Comparison of ENCODE assay signal across 24 cellular contexts in the genomic region with DNA sequence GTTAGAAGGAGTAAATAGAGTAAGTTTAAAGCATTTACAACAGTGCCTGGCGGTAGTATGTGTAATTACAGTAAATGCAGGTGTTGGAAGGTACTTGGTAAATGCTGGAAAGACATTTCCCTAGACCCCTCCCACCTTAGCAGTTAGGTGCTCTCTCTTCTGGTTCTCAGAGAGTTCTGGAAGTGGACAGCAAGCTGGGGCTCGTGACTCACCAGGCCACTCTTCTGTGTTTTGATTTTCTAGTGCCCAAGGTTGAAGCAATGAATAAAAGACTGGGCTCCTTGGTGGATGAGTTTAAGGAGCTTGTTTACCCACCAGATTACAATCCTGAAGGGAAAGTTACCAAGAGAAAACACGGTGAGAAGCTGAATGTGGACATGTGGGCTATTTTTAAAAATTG. TPM values are rescaled to one million over a fixed set of nuclear protein-coding genes. Genes with fewer than 3 reads are reported as not detected.
"Had no signal": no experiment of that assay in that cellular context is flagged by ENCODE, and none has a peak within 500 bp of the region (broad histone marks: within the 10 kb centered on the region; RNA-seq: fewer than 3 reads in every experiment).

No MANE protein-coding gene starts in this region.

- H3K27me3 ChIP-seq: ascending aorta, gastroesophageal sphincter, hepatocyte, spleen, suprapubic skin had no signal

- ATAC-seq: activated CD4-positive, CD25-positive, alpha-beta regulatory T cell treated with anti-CD3 and anti-CD28 coated beads, Interleukin-2, amount 50 U/mL, for 24 hours; activated CD8-positive, alpha-beta memory T cell treated with anti-CD3 and anti-CD28 coated beads, Interleukin-2, amount 10 ng/mL, durations not matched to agents 7 days and 5 days; gastroesophageal sphincter; lower lobe of right lung; naive thymus-derived CD8-positive, alpha-beta T cell; sciatic nerve had no signal

- H3K27ac Mint-ChIP-seq: activated CD8-positive, alpha-beta memory T cell treated with anti-CD3 and anti-CD28 coated beads, Interleukin-2, amount 10 ng/mL, durations not matched to agents 7 days and 5 days had no signal

- H2AFZ ChIP-seq: hepatocyte had no signal

- H3K4me1 Mint-ChIP-seq: activated CD8-positive, alpha-beta memory T cell treated with anti-CD3 and anti-CD28 coated beads, Interleukin-2, amount 10 ng/mL, durations not matched to agents 7 days and 5 days had no signal

- H3K9me3 ChIP-seq: ascending aorta, gastroesophageal sphincter, lower lobe of right lung, spleen, suprapubic skin had no signal

- DNase-seq: activated CD4-positive, alpha-beta T cell treated with anti-CD3 and anti-CD28 coated beads, Interleukin-2, amount 50 U/mL, for 48 hours; activated CD8-positive, alpha-beta memory T cell treated with anti-CD3 and anti-CD28 coated beads, Interleukin-2, amount 10 ng/mL, durations not matched to agents 7 days and 5 days; activated naive CD4-positive, alpha-beta T cell treated with anti-CD3 and anti-CD28 coated beads, Interleukin-2, amount 50 U/mL, for 16 hours; caudate nucleus; cortex of kidney; effector CD8-positive, alpha-beta T cell; kidney glomerular epithelial cell; lower lobe of right lung; midbrain; naive thymus-derived CD8-positive, alpha-beta T cell; occipital lobe; spleen; stimulated activated CD4-positive, alpha-beta T cell treated with anti-CD3 and anti-CD28 coated beads, Interleukin-1b, Interleukin-23, amount 100 ng/mL, for 48 hours; stimulated activated naive CD4-positive, alpha-beta T cell treated with Interleukin-2 at 50 U/mL for 16 hours had no signal

- H3K4me3 ChIP-seq: ascending aorta, gastroesophageal sphincter, hepatocyte, lower lobe of right lung, spleen, suprapubic skin had no signal

- H3K9me3 Mint-ChIP-seq: activated T-helper 1 cell treated with anti-CD3 and anti-CD28 coated beads, Interleukin-12 subunit alpha, Interleukin-12 subunit beta, Interleukin-2, Interleukin-4 antibody, amounts not matched to agents 30 ng/mL and 10 ng/mL and 1 ng/mL, durations not matched to agents 14 hours and 24 hours and 36 hours; naive thymus-derived CD8-positive, alpha-beta T cell; type B pancreatic cell had no signal

- H3K27ac ChIP-seq: epithelial cell of prostate, hepatocyte, lower lobe of right lung, spleen, suprapubic skin had no signal

- H3K4me1 ChIP-seq: ascending aorta, lower lobe of right lung, suprapubic skin had no signal

- H3K4me3 Mint-ChIP-seq: activated CD8-positive, alpha-beta memory T cell treated with anti-CD3 and anti-CD28 coated beads, Interleukin-2, amount 10 ng/mL, durations not matched to agents 7 days and 5 days; activated T-helper 1 cell treated with anti-CD3 and anti-CD28 coated beads, Interleukin-12 subunit alpha, Interleukin-12 subunit beta, Interleukin-2, Interleukin-4 antibody, amounts not matched to agents 30 ng/mL and 10 ng/mL and 1 ng/mL, durations not matched to agents 14 hours and 24 hours and 36 hours; naive thymus-derived CD8-positive, alpha-beta T cell; type B pancreatic cell had no signal

- H3K27me3 Mint-ChIP-seq: activated CD8-positive, alpha-beta memory T cell treated with anti-CD3 and anti-CD28 coated beads, Interleukin-2, amount 10 ng/mL, durations not matched to agents 7 days and 5 days; naive thymus-derived CD8-positive, alpha-beta T cell; progenitor cell of endocrine pancreas; type B pancreatic cell had no signal

- H3K4me2 ChIP-seq: hepatocyte had no signal

RNA-seq across cellular contexts. Expression of a gene that starts 38.2 kb away (rescaled TPM):
- total RNA-seq: ascending aorta, hepatocyte had no signal
